11 cellular contexts compared by ENCODE assay signal in genomic region chr21:43717166-43717853, GRCh38. TPM values are rescaled to one million over a fixed set of nuclear protein-coding genes. Genes with fewer than 3 reads are reported as not detected.
DNase-seq lines count a peak whose midpoint lies in the region; ATAC-seq and TF ChIP-seq lines count a peak whose summit lies in the region.
"Had no signal": no experiment of that assay in that cellular context is flagged by ENCODE, and none has a peak within 500 bp of the region (broad histone marks: within the 10 kb centered on the region; RNA-seq: fewer than 3 reads in every experiment).

No MANE protein-coding gene starts in this region.

- no peaks in the 10 kb centered on the region for H3K36me3 ChIP-seq in CD8-positive, alpha-beta T cell (ENCODE audit: insufficient read depth, low read length)
- H3K36me3 ChIP-seq in spleen: no peaks in the 10 kb centered on the region
- H3K36me3 ChIP-seq: cardiac muscle cell, esophagus squamous epithelium had no signal

- no peak for TF ChIP-seq POLR2A in spleen (IDR thresholded peaks at IDR 0.05)

- ATAC-seq in CD8-positive, alpha-beta T cell: no peak
- ATAC-seq in GM19395 (IDR thresholded peaks at IDR 0.05; ENCODE audit: unreplicated experiment) (peak; percentile 8), natural killer cell (no peak), GM19023 (IDR thresholded peaks at IDR 0.05; ENCODE audit: unreplicated experiment) (no peak)

- TF ChIP-seq CTCF in CD8-positive, alpha-beta T cell (IDR thresholded peaks at IDR 0.05): no peak
- no peak for TF ChIP-seq CTCF in natural killer cell (IDR thresholded peaks at IDR 0.05)
- no peak for TF ChIP-seq CTCF in spleen (IDR thresholded peaks at IDR 0.05 in 8 of 11, conservative IDR thresholded peaks at IDR 0.05 in 3 of 11)

- intact Hi-C loops in CD8-positive, alpha-beta T cell (cut with DNase I, micrococcal nuclease): no loop called here
- intact Hi-C loops in activated CD4-positive, alpha-beta memory T cell treated with anti-CD3 and anti-CD28 coated beads for 36 hours (cut with micrococcal nuclease): loop anchor here (5.0 to 10.0 kb wide), 2 partner anchors 55 to 147 kb away; partner anchors contain the start of gene AGPAT3
- intact Hi-C loops in natural killer cell (cut with micrococcal nuclease) (no loop called here), spleen (cut with DNase I; ENCODE audit: low total_unique reads) (loop anchor here (5.0 kb wide), 1 partner anchor 50 kb away; no protein-coding TSS in a partner anchor)

- POLR2A ChIA-PET in CD8-positive, alpha-beta T cell (lab: Charles Lee): no interaction called here
- POLR2A ChIA-PET in activated CD4-positive, alpha-beta memory T cell treated with anti-CD3 and anti-CD28 coated beads for 36 hours (lab: Charles Lee): no interaction called here

- H3K27ac ChIP-seq in CD8-positive, alpha-beta T cell (ENCODE audit: low read depth, low read length): no peak overlapping the region
- H3K27ac ChIP-seq in spleen: peak overlapping the region in 1 of 8 donors; percentile 5
- H3K27ac ChIP-seq: cardiac muscle cell had no signal

- no peaks in the 10 kb centered on the region for H3K27me3 Mint-ChIP-seq in CD8-positive, alpha-beta T cell (ENCODE audit: low read depth)
- no peaks in the 10 kb centered on the region for H3K27me3 Mint-ChIP-seq in activated CD4-positive, alpha-beta memory T cell treated with anti-CD3 and anti-CD28 coated beads for 36 hours
- H3K27me3 Mint-ChIP-seq in natural killer cell (ENCODE audit: low read depth in 2 of 2): peaks cover 0 to 4% of the 10 kb centered on the region in 2 donors

- WGBS in spleen, 5 donors: 80 to 93% (median 89%) methylated on average over 13 of the region's 13 CpGs

- no peaks in the 10 kb centered on the region for H3K27me3 ChIP-seq in CD8-positive, alpha-beta T cell (ENCODE audit: insufficient read depth, low read length)
- peaks cover 0 to 8% (median 0%) of the 10 kb centered on the region in 7 donors for H3K27me3 ChIP-seq in spleen (replicated peaks in 1 of 7)
- H3K27me3 ChIP-seq: esophagus squamous epithelium had no signal

- CTCF ChIA-PET in CD8-positive, alpha-beta T cell (lab: Charles Lee): interaction anchor here (1.6 kb wide), 1 partner anchor 11 kb away, joined by 5 read pairs; no protein-coding TSS in a partner anchor
- CTCF ChIA-PET in activated CD4-positive, alpha-beta memory T cell treated with anti-CD3 and anti-CD28 coated beads for 36 hours (lab: Charles Lee): interaction anchor here (0.5 to 1.3 kb wide), 2 partner anchors 10 to 72 kb away, joined by 3 read pairs; no protein-coding TSS in a partner anchor

- no peak for DNase-seq in CD8-positive, alpha-beta T cell
- DNase-seq in activated CD4-positive, alpha-beta memory T cell treated with anti-CD3 and anti-CD28 coated beads for 36 hours: no peak
- DNase-seq in natural killer cell (no peak), NCI-H2107 (lab: John Stamatoyannopoulos, UW) (no peak), spleen (no peak)
- DNase-seq: activated CD8-positive, alpha-beta memory T cell treated with anti-CD3 and anti-CD28 coated beads, Interleukin-2, amount 50 U/mL, for 4 hours; esophagus squamous epithelium; NCI-H2029 had no signal

- H3K4me3 Mint-ChIP-seq in CD8-positive, alpha-beta T cell: peak overlapping the region; percentile 84
- peak overlapping the region; percentile 47 for H3K4me3 Mint-ChIP-seq in activated CD4-positive, alpha-beta memory T cell treated with anti-CD3 and anti-CD28 coated beads for 36 hours
- H3K4me3 Mint-ChIP-seq in natural killer cell: peak overlapping the region; percentile 77

- peaks cover 16% of the 10 kb centered on the region for H3K4me1 ChIP-seq in CD8-positive, alpha-beta T cell (ENCODE audit: insufficient read depth, low read length)
- peaks cover 19 to 55% (median 43%) of the 10 kb centered on the region in 6 donors for H3K4me1 ChIP-seq in spleen

- H3K27ac Mint-ChIP-seq in CD8-positive, alpha-beta T cell: peak overlapping the region; percentile 27
- no peak overlapping the region for H3K27ac Mint-ChIP-seq in activated CD4-positive, alpha-beta memory T cell treated with anti-CD3 and anti-CD28 coated beads for 36 hours
- peak overlapping the region in 1 of 2 donors; percentile 46 for H3K27ac Mint-ChIP-seq in natural killer cell

- H3K36me3 Mint-ChIP-seq in CD8-positive, alpha-beta T cell: no peaks in the 10 kb centered on the region
- peaks cover 2% of the 10 kb centered on the region for H3K36me3 Mint-ChIP-seq in activated CD4-positive, alpha-beta memory T cell treated with anti-CD3 and anti-CD28 coated beads for 36 hours
- no peaks in the 10 kb centered on the region for H3K36me3 Mint-ChIP-seq in natural killer cell

- H3K9me3 ChIP-seq in CD8-positive, alpha-beta T cell (ENCODE audit: low read length): no peaks in the 10 kb centered on the region
- no peaks in the 10 kb centered on the region for H3K9me3 ChIP-seq in spleen
- H3K9me3 ChIP-seq: esophagus squamous epithelium had no signal

- H3K9me3 Mint-ChIP-seq in CD8-positive, alpha-beta T cell: no peaks in the 10 kb centered on the region
- H3K9me3 Mint-ChIP-seq in activated CD4-positive, alpha-beta memory T cell treated with anti-CD3 and anti-CD28 coated beads for 36 hours: no peaks in the 10 kb centered on the region
- no peaks in the 10 kb centered on the region for H3K9me3 Mint-ChIP-seq in natural killer cell

- peaks cover 25% of the 10 kb centered on the region for H3K4me1 Mint-ChIP-seq in CD8-positive, alpha-beta T cell (ENCODE audit: low read depth)
- peaks cover 20% of the 10 kb centered on the region for H3K4me1 Mint-ChIP-seq in activated CD4-positive, alpha-beta memory T cell treated with anti-CD3 and anti-CD28 coated beads for 36 hours (ENCODE audit: low read depth)
- H3K4me1 Mint-ChIP-seq in natural killer cell: peaks cover 15 to 35% of the 10 kb centered on the region in 2 donors

- no peak overlapping the region for H3K4me3 ChIP-seq in CD8-positive, alpha-beta T cell (ENCODE audit: low read depth, low read length)
- no peak overlapping the region for H3K4me3 ChIP-seq in spleen
- H3K4me3 ChIP-seq: cardiac muscle cell had no signal

RNA-seq across cellular contexts. Expression of gene PDXK, which starts 1.6 kb away (rescaled TPM):
- total RNA-seq in CD8-positive, alpha-beta T cell: 10 to 100 TPM; 60.3 to 71.1 TPM
- 100 to 1,000 TPM; 126 to 131 TPM for total RNA-seq in activated CD4-positive, alpha-beta memory T cell treated with anti-CD3 and anti-CD28 coated beads for 36 hours
- 10 to 100 TPM; 73.8 to 77.0 (median 74.6) TPM for total RNA-seq in natural killer cell
- 10 to 100 TPM; 41.1 to 82.9 (median 58.7) TPM for total RNA-seq in spleen
- 10 to 100 TPM; 17.9 to 39.0 (median 24.7) TPM for polyA plus RNA-seq in spleen

RNA-seq across cellular contexts. Expression of gene RRP1B, which starts 58.0 kb away (rescaled TPM):
- 10 to 100 TPM; 24.3 to 26.1 TPM for total RNA-seq in CD8-positive, alpha-beta T cell
- 10 to 100 TPM; 66.7 to 69.9 TPM for total RNA-seq in activated CD4-positive, alpha-beta memory T cell treated with anti-CD3 and anti-CD28 coated beads for 36 hours
- total RNA-seq in natural killer cell: 10 to 100 TPM; 18.1 to 28.4 (median 25.0) TPM
- total RNA-seq in spleen: 10 to 100 TPM; 25.3 to 28.9 (median 25.7) TPM
- 10 to 100 TPM in 2 of 3 donors, 1 to 10 TPM in 1; 7.9 to 11.6 (median 10.1) TPM for polyA plus RNA-seq in spleen

RNA-seq across cellular contexts. Expression of gene HSF2BP, which starts 58.0 kb away (rescaled TPM):
- total RNA-seq in CD8-positive, alpha-beta T cell: 1 to 10 TPM in 1 of 2 experiments, under 1 TPM in 1; 0.64 to 1.3 TPM
- total RNA-seq in activated CD4-positive, alpha-beta memory T cell treated with anti-CD3 and anti-CD28 coated beads for 36 hours: under 1 TPM; 0.50 to 0.73 TPM
- total RNA-seq in natural killer cell (under 1 TPM in 2 of 3 donors, not detected in 1; 0.33 to 0.39 TPM), spleen (1 to 10 TPM in 2 of 7 donors, under 1 TPM in 3, not detected in 2; 0.19 to 1.9 (median 0.58) TPM)
- under 1 TPM; 0.13 to 0.35 (median 0.19) TPM for polyA plus RNA-seq in spleen

RNA-seq across cellular contexts. Expression of gene CSTB, which starts 58.8 kb away (rescaled TPM):
- total RNA-seq in CD8-positive, alpha-beta T cell: 1 to 10 TPM; 7.4 to 7.7 TPM
- 10 to 100 TPM; 40.1 to 42.3 TPM for total RNA-seq in activated CD4-positive, alpha-beta memory T cell treated with anti-CD3 and anti-CD28 coated beads for 36 hours
- total RNA-seq in natural killer cell (10 to 100 TPM; 18.5 to 23.1 (median 22.7) TPM), spleen (10 to 100 TPM; 10.5 to 36.6 (median 28.6) TPM)
- 10 to 100 TPM; 39.6 to 93.8 (median 48.5) TPM for polyA plus RNA-seq in spleen

Comparison
In these comparisons a context has a peak if more than half of its experiments do, and no peak if none do; other contexts are left out.
1. intact Hi-C loops: an anchor here in activated CD4-positive, alpha-beta memory T cell treated with anti-CD3 and anti-CD28 coated beads for 36 hours (5.0 to 10.0 kb wide) and spleen (5.0 kb wide); none called in CD8-positive, alpha-beta T cell and natural killer cell.